In genomic region chr19:7668842-7669241, GRCh38 we compare ENCODE assay signal across 18 cellular contexts. TPM values are rescaled to one million over a fixed set of nuclear protein-coding genes. Genes with fewer than 3 reads are reported as not detected.
DNase-seq lines count a peak whose midpoint lies in the region; ATAC-seq and TF ChIP-seq lines count a peak whose summit lies in the region.
"Had no signal": no experiment of that assay in that cellular context is flagged by ENCODE, and none has a peak within 500 bp of the region (broad histone marks: within the 10 kb centered on the region; RNA-seq: fewer than 3 reads in every experiment).

Gene RETN, plus strand, starts transcription at chr19:7669049. Its CDS starts 278 bp downstream, at chr19:7669327.

- H3K9me3 ChIP-seq in BLaER1 (peaks cover 2% of the 10 kb centered on the region; the same call in 1 of the 2 replicates), suprapubic skin (no peaks in the 10 kb centered on the region)

- H3K4me1 Mint-ChIP-seq in memory B cell, result peaks cover 12% of the 10 kb centered on the region

- WGBS in adipose tissue, 3 donors, result 47 to 75% (median 58%) methylated on average over 5 to 9 of the region's 9 CpGs
- WGBS in suprapubic skin, result 70% methylated on average over 2 of the region's 9 CpGs

- no peaks in the 10 kb centered on the region for H4K20me1 ChIP-seq in BLaER1

- H3K27ac ChIP-seq in BLaER1, result no peak within 1 kb of the TSS
- no peak within 1 kb of the TSS for H3K27ac ChIP-seq in adipose tissue (ENCODE audit: low read depth, low read length)
- H3K27ac ChIP-seq in suprapubic skin, result no peak within 1 kb of the TSS

- no peak for DNase-seq in H7
- no peak for DNase-seq in memory B cell (ENCODE audit: low spot score in 2 of 2)
- no peak for DNase-seq in suprapubic skin (ENCODE audit: low spot score in 2 of 2)
- no peak for DNase-seq in DMS 273 (lab: John Stamatoyannopoulos, UW; ENCODE audit: unreplicated experiment)
- no peak for DNase-seq in NCI-H2081 (lab: John Stamatoyannopoulos, UW)
- DNase-seq in NCI-H1436 treated with DMSO at 0.1 percent for 48 hours (lab: John Stamatoyannopoulos, UW), result no peak
- DNase-seq: activated CD4-positive, alpha-beta T cell treated with anti-CD3 and anti-CD28 coated beads for 4 hours; activated T-cell treated with anti-CD3 and anti-CD28 coated beads, Interleukin-2, amount 50 U/mL, for 24 hours; MG63; NCI-H1694 treated with DMSO at 0.1 percent for 48 hours; NCI-H524 treated with DMSO at 0.1 percent for 48 hours; OCI-M1; T1000 had no signal

- H3K36me3 ChIP-seq in BLaER1 (no peaks in the 10 kb centered on the region), H7 (replicated peaks; ENCODE audit: control insufficient read depth, insufficient read depth, low read length) (no peaks in the 10 kb centered on the region), suprapubic skin (no peaks in the 10 kb centered on the region)
- H3K36me3 ChIP-seq: MG63 had no signal

- no peaks in the 10 kb centered on the region for H3K9me3 Mint-ChIP-seq in memory B cell
- H3K9me3 Mint-ChIP-seq: activated T-cell treated with anti-CD3 and anti-CD28 coated beads, Interleukin-2, amount 50 U/mL, for 24 hours had no signal

- no peak within 1 kb of the TSS for H3K9ac ChIP-seq in BLaER1

- H3K27ac Mint-ChIP-seq in memory B cell, result no peak within 1 kb of the TSS
- H3K27ac Mint-ChIP-seq: activated T-cell treated with anti-CD3 and anti-CD28 coated beads, Interleukin-2, amount 50 U/mL, for 24 hours had no signal

- H3K4me3 Mint-ChIP-seq in memory B cell, result peak within 1 kb of the TSS; percentile 9

- H3K27me3 Mint-ChIP-seq in memory B cell, result peaks cover 30% of the 10 kb centered on the region

- TF ChIP-seq POLR2A in suprapubic skin (IDR thresholded peaks at IDR 0.05), result no peak

- H3K4me1 ChIP-seq in BLaER1 (peaks cover 30% of the 10 kb centered on the region), suprapubic skin (peaks cover 7% of the 10 kb centered on the region)

- no peak for TF ChIP-seq CTCF in suprapubic skin (IDR thresholded peaks at IDR 0.05)

- no peaks in the 10 kb centered on the region for H3K36me3 Mint-ChIP-seq in memory B cell

- H3K4me3 ChIP-seq in BLaER1, result peak within 1 kb of the TSS; percentile 25; the same call in 1 of the 2 replicates
- H3K4me3 ChIP-seq in H7 (ENCODE audit: insufficient read depth, low read depth, low read length), result peak within 1 kb of the TSS; percentile 55; the same call in 1 of the 2 replicates
- no peak within 1 kb of the TSS for H3K4me3 ChIP-seq in suprapubic skin

- peak within 1 kb of the TSS; percentile 94 for H3K4me2 ChIP-seq in BLaER1

- TF ChIP-seq EP300 in suprapubic skin (IDR thresholded peaks at IDR 0.05), result no peak

- no peak for ATAC-seq in memory B cell (ENCODE audit: low read depth)

- H3K27me3 ChIP-seq in BLaER1 (no peaks in the 10 kb centered on the region), H7 (ENCODE audit: control insufficient read depth, insufficient read depth, low read length) (peaks cover 26% of the 10 kb centered on the region), suprapubic skin (peaks cover 56% of the 10 kb centered on the region)

RNA-seq across cellular contexts. Expression of gene RETN, which starts in this region (rescaled TPM):
- not detected in 2 replicates for total RNA-seq in H7 (2014; rRNA removed; shearing (Covaris generic))
- 10 to 100 TPM in 2 of 3 donors, 1 to 10 TPM in 1; 5.0 to 20.0 (median 15.1) TPM for polyA plus RNA-seq in adipose tissue
- total RNA-seq in suprapubic skin, result not detected
- total RNA-seq: HT1080, lung microvascular endothelial cell had no signal
- polyA plus RNA-seq: neural cell had no signal
